Comparison of ENCODE assay signal across 8 cellular contexts in genomic region chr16:29926675-29927522, GRCh38. TPM values are rescaled to one million over a fixed set of nuclear protein-coding genes. Genes with fewer than 3 reads are reported as not detected.
DNase-seq lines count a peak whose midpoint lies in the region; ATAC-seq and TF ChIP-seq lines count a peak whose summit lies in the region.

No MANE protein-coding gene starts in this region.

- H3K4me1 ChIP-seq in Panc1 (ENCODE audit: control insufficient read depth, insufficient read depth, low read length) (peaks cover 14% of the 10 kb centered on the region), endodermal cell (ENCODE audit: control insufficient read depth, insufficient read depth, low read length) (peaks cover 8% of the 10 kb centered on the region), mucosa of descending colon (ENCODE audit: low read depth) (peaks cover 19% of the 10 kb centered on the region), uterus (no peaks in the 10 kb centered on the region)

- intact Hi-C loops in Panc1 (cut with micrococcal nuclease; ENCODE audit: unreplicated experiment) (no loop called here), mucosa of descending colon (cut with DNase I, micrococcal nuclease) (no loop called here), uterus (cut with DNase I; ENCODE audit: low total_unique reads) (no loop called here)

- H3K36me3 ChIP-seq in BJ (ENCODE audit: control insufficient read depth, insufficient read depth, low read length) = no peaks in the 10 kb centered on the region; the same call in 1 of the 2 replicates
- H3K36me3 ChIP-seq in Panc1 (ENCODE audit: control insufficient read depth, insufficient read depth, low read length) = 0 out of 2 replicates have a peak, but pooled peaks cover 5% of the 10 kb centered on the region
- peaks cover 9% of the 10 kb centered on the region for H3K36me3 ChIP-seq in endodermal cell (ENCODE audit: control insufficient read depth, insufficient read depth, low read length)
- H3K36me3 ChIP-seq in mucosa of descending colon (ENCODE audit: low read depth) = no peaks in the 10 kb centered on the region
- H3K36me3 ChIP-seq in uterus = no peaks in the 10 kb centered on the region

- WGBS in endodermal cell (ENCODE audit: insufficient coverage in 1 of 2, insufficient read length in 1 of 2), 2 experiments = 41 to 47% methylated on average over 19 to 23 of the region's 23 CpGs

- ATAC-seq in GM21723 (IDR thresholded peaks at IDR 0.05; ENCODE audit: unreplicated experiment) (peak; percentile 6), Panc1 (peak; percentile 16; the same call in 1 of the 2 replicates), mucosa of descending colon (peak; percentile 60)

- peak overlapping the region; percentile 87 for H3K9ac ChIP-seq in endodermal cell (ENCODE audit: extremely low read depth, low read length, poor library complexity, severe bottlenecking)

- H3K4me3 ChIP-seq in BJ (ENCODE audit: low read depth, low read length) (peak overlapping the region; percentile 64), Panc1 (ENCODE audit: low read depth in 2 of 2, low read length in 2 of 2) (peak overlapping the region; percentile 59 to 88), endodermal cell (ENCODE audit: low read length) (peak overlapping the region; percentile 86), mucosa of descending colon (peak overlapping the region; percentile 92), uterus (peak overlapping the region; percentile 68 to 95)

- H3K4me1 Mint-ChIP-seq in endodermal cell = peaks cover 20% of the 10 kb centered on the region

- H3K27ac ChIP-seq in Panc1 (ENCODE audit: low read length) (peak overlapping the region; percentile 97), endodermal cell (ENCODE audit: low read depth, low read length) (peak overlapping the region; percentile 90), uterus (peak overlapping the region; percentile 88 to 94)

- H3K27ac Mint-ChIP-seq in endodermal cell = peak overlapping the region; percentile 99

- peaks cover under 1% of the 10 kb centered on the region for H3K9me3 Mint-ChIP-seq in endodermal cell

- peaks cover 5% of the 10 kb centered on the region for H3K36me3 Mint-ChIP-seq in endodermal cell (ENCODE audit: low read depth)

- no peak for TF ChIP-seq CTCF in BJ (IDR thresholded peaks at IDR 0.05; ENCODE audit: insufficient read depth, low read depth, low read length)
- TF ChIP-seq CTCF in Panc1 (IDR thresholded peaks at IDR 0.05) = no peak
- no peak for TF ChIP-seq CTCF in endodermal cell (conservative IDR thresholded peaks at IDR 0.05)
- no peak for TF ChIP-seq CTCF in mucosa of descending colon (IDR thresholded peaks at IDR 0.05)
- no peak for TF ChIP-seq CTCF in uterus (IDR thresholded peaks at IDR 0.05)

- no peak for TF ChIP-seq POLR2A in uterus (IDR thresholded peaks at IDR 0.05)

- POLR2A ChIA-PET in BJ (lab: Charles Lee) (interaction anchor here (0.6 to 1.5 kb wide), 2 partner anchors 18 to 47 kb away, joined by 5 to 15 read pairs; partner anchors contain the start of gene TAOK2), Panc1 (lab: Charles Lee) (interaction anchor here (0.7 to 1.5 kb wide), 4 partner anchors 14 to 49 kb away, joined by 3 to 10 read pairs (median 6); no protein-coding TSS in a partner anchor)

- no peaks in the 10 kb centered on the region for H3K27me3 ChIP-seq in BJ (ENCODE audit: control insufficient read depth, insufficient read depth, low read length)
- no peaks in the 10 kb centered on the region for H3K27me3 ChIP-seq in Panc1 (ENCODE audit: control insufficient read depth, insufficient read depth, low read length)
- no peaks in the 10 kb centered on the region for H3K27me3 ChIP-seq in endodermal cell (ENCODE audit: control insufficient read depth, insufficient read depth, low read length, poor library complexity, severe bottlenecking)
- H3K27me3 ChIP-seq in uterus = no peaks in the 10 kb centered on the region

- in situ Hi-C loops in Panc1 (cut with HindIII; ENCODE audit: low pct_unique_long_range_greater_than_20kb, low sequenced_read_pairs) = no loop called here

- CTCF ChIA-PET in BJ (lab: Yijun Ruan, JAX) = interaction anchor here (0.6 to 2.6 kb wide), 9 partner anchors 10 to 493 kb away, joined by 3 to 14 read pairs (median 3); no protein-coding TSS in a partner anchor
- CTCF ChIA-PET in Panc1 (lab: Charles Lee) = interaction anchor here (0.7 kb wide), 1 partner anchor 91 kb away, joined by 6 read pairs; no protein-coding TSS in a partner anchor

- TSS peak; percentile 88 for BruUV-seq in Panc1 (replicated peaks; lab: Mats Ljungman, UMichigan)

- H3K27me3 Mint-ChIP-seq in endodermal cell (ENCODE audit: insufficient read depth) = no peaks in the 10 kb centered on the region

- DNase-seq in BJ (ENCODE audit: low read depth) (no peak), Panc1 (ENCODE audit: low read depth, low spot score) (no peak), endodermal cell (peak; percentile 62), mucosa of descending colon (peak in 2 of 3 donors; percentile 55 to 57), uterus (peak; percentile 28 to 29), activated gamma-delta T cell treated with Interleukin-2 at 50 U/mL for 16 hours (no peak)
- DNase-seq in activated CD8-positive, alpha-beta memory T cell treated with anti-CD3 and anti-CD28 coated beads, Interleukin-2, amount 50 U/mL, for 4 hours = no peak

- H3K4me3 Mint-ChIP-seq in endodermal cell = peak overlapping the region; percentile 78

- no peaks in the 10 kb centered on the region for H3K9me3 ChIP-seq in Panc1 (ENCODE audit: control insufficient read depth, insufficient read depth, low read depth, low read length)
- no peaks in the 10 kb centered on the region for H3K9me3 ChIP-seq in endodermal cell (ENCODE audit: control insufficient read depth, low read length)
- no peaks in the 10 kb centered on the region for H3K9me3 ChIP-seq in mucosa of descending colon
- no peaks in the 10 kb centered on the region for H3K9me3 ChIP-seq in uterus

RNA-seq across cellular contexts. Expression of gene KCTD13, which starts 0.9 kb away (rescaled TPM):
- polyA plus RNA-seq in BJ (2011; rRNA removed) = 8.2 and 12.3 TPM in 2 replicates
- polyA minus RNA-seq in BJ (2011; rRNA and poly(A)+ RNA removed) = 5.7 and 7.1 TPM in 2 replicates
- total RNA-seq in Panc1 (2021; ENCODE audit: unreplicated experiment) = 45.7 TPM
- polyA plus RNA-seq in Panc1 (2012; ENCODE audit: insufficient read length) = 42.5 TPM
- total RNA-seq in endodermal cell = 10 to 100 TPM; 21.5 to 27.5 TPM
- 23.0 TPM for polyA plus RNA-seq in endodermal cell (2013, experiment 1 of 2)
- 20.2 TPM for polyA plus RNA-seq in endodermal cell (2013, experiment 2 of 2)
- total RNA-seq in mucosa of descending colon = 10 to 100 TPM; 22.2 to 25.8 (median 22.9) TPM
- total RNA-seq in uterus = 10 to 100 TPM in 2 of 4 donors, 1 to 10 TPM in 2; 1.8 to 33.3 (median 14.6) TPM

RNA-seq across cellular contexts. Expression of gene ASPHD1, which starts 26.6 kb away (rescaled TPM):
- polyA plus RNA-seq in BJ (2011; rRNA removed) = 4.4 and 6.9 TPM in 2 replicates
- polyA minus RNA-seq in BJ (2011; rRNA and poly(A)+ RNA removed) = 4.9 and 6.6 TPM in 2 replicates
- total RNA-seq in Panc1 (2021; ENCODE audit: unreplicated experiment) (87.0 TPM), endodermal cell (1 to 10 TPM; 6.1 to 8.7 TPM), mucosa of descending colon (1 to 10 TPM; 1.6 to 1.9 (median 1.8) TPM), uterus (1 to 10 TPM in 2 of 4 donors, under 1 TPM in 1, not detected in 1; 0.61 to 1.0 (median 1.0) TPM)
- 129 TPM for polyA plus RNA-seq in Panc1 (2012; ENCODE audit: insufficient read length)
- 3.0 TPM for polyA plus RNA-seq in endodermal cell (2013, experiment 1 of 2)
- polyA plus RNA-seq in endodermal cell (2013, experiment 2 of 2) = 3.2 TPM

RNA-seq across cellular contexts. Expression of gene SEZ6L2, which starts 27.5 kb away (rescaled TPM):
- 8.1 and 19.3 TPM in 2 replicates for polyA plus RNA-seq in BJ (2011; rRNA removed)
- polyA minus RNA-seq in BJ (2011; rRNA and poly(A)+ RNA removed) = 2.2 and 3.3 TPM in 2 replicates
- 70.7 TPM for total RNA-seq in Panc1 (2021; ENCODE audit: unreplicated experiment)
- polyA plus RNA-seq in Panc1 (2012; ENCODE audit: insufficient read length) = 123 TPM
- 10 to 100 TPM; 44.0 to 52.1 TPM for total RNA-seq in endodermal cell
- polyA plus RNA-seq in endodermal cell (2013, experiment 1 of 2) = 27.5 TPM
- polyA plus RNA-seq in endodermal cell (2013, experiment 2 of 2) = 25.5 TPM
- 1 to 10 TPM; 6.1 to 9.6 (median 7.0) TPM for total RNA-seq in mucosa of descending colon
- 10 to 100 TPM in 1 of 4 donors, 1 to 10 TPM in 1, under 1 TPM in 1, not detected in 1; 0.52 to 19.4 (median 4.6) TPM for total RNA-seq in uterus

RNA-seq across cellular contexts. Expression of gene TMEM219, which starts 35.0 kb away (rescaled TPM):
- polyA plus RNA-seq in BJ (2011; rRNA removed) = 112 and 146 TPM in 2 replicates
- polyA minus RNA-seq in BJ (2011; rRNA and poly(A)+ RNA removed) = 59.4 and 80.8 TPM in 2 replicates
- 161 TPM for total RNA-seq in Panc1 (2021; ENCODE audit: unreplicated experiment)
- 219 TPM for polyA plus RNA-seq in Panc1 (2012; ENCODE audit: insufficient read length)
- total RNA-seq in endodermal cell = 100 to 1,000 TPM; 122 to 136 TPM
- polyA plus RNA-seq in endodermal cell (2013, experiment 1 of 2) = 128 TPM
- polyA plus RNA-seq in endodermal cell (2013, experiment 2 of 2) = 112 TPM
- 100 to 1,000 TPM; 116 to 209 (median 130) TPM for total RNA-seq in mucosa of descending colon
- total RNA-seq in uterus = 10 to 100 TPM; 38.6 to 82.3 (median 58.5) TPM

RNA-seq across cellular contexts. Expression of gene TAOK2, which starts 46.8 kb away (rescaled TPM):
- 17.4 and 24.3 TPM in 2 replicates for polyA plus RNA-seq in BJ (2011; rRNA removed)
- 19.0 and 25.8 TPM in 2 replicates for polyA minus RNA-seq in BJ (2011; rRNA and poly(A)+ RNA removed)
- total RNA-seq in Panc1 (2021; ENCODE audit: unreplicated experiment) = 99.4 TPM
- 71.7 TPM for polyA plus RNA-seq in Panc1 (2012; ENCODE audit: insufficient read length)
- 10 to 100 TPM; 44.6 to 50.2 TPM for total RNA-seq in endodermal cell
- polyA plus RNA-seq in endodermal cell (2013, experiment 1 of 2) = 42.3 TPM
- polyA plus RNA-seq in endodermal cell (2013, experiment 2 of 2) = 39.7 TPM
- 10 to 100 TPM; 46.6 to 53.4 (median 50.5) TPM for total RNA-seq in mucosa of descending colon
- 10 to 100 TPM; 28.4 to 70.0 (median 46.6) TPM for total RNA-seq in uterus

Comparison
In these comparisons a context has a peak if more than half of its experiments do, and no peak if none do; other contexts are left out.
1. DNase-seq: peak in endodermal cell (single experiment), mucosa of descending colon (2 of 3) and uterus (2 of 2); none in BJ (single experiment), Panc1 (single experiment), activated CD8-positive, alpha-beta memory T cell treated with anti-CD3 and anti-CD28 coated beads, Interleukin-2, amount 50 U/mL, for 4 hours (single experiment) and activated gamma-delta T cell treated with Interleukin-2 at 50 U/mL for 16 hours (single experiment).
2. ATAC-seq: peak in every context shown above with its lines; median percentile 60 in mucosa of descending colon; 16 in Panc1; 6 in GM21723.
3. Peak in every context shown above with its lines, with median percentiles within 50 percentile points of each other: H3K4me3 ChIP-seq and H3K27ac ChIP-seq.